11 cellular contexts compared by ENCODE assay signal in genomic region chr7:2785071-2785500, GRCh38. TPM values are rescaled to one million over a fixed set of nuclear protein-coding genes. Genes with fewer than 3 reads are reported as not detected.
DNase-seq lines count a peak whose midpoint lies in the region; ATAC-seq and TF ChIP-seq lines count a peak whose summit lies in the region.
"Had no signal": no experiment of that assay in that cellular context is flagged by ENCODE, and none has a peak within 500 bp of the region (broad histone marks: within the 10 kb centered on the region; RNA-seq: fewer than 3 reads in every experiment).

No MANE protein-coding gene starts in this region.

- H3K27ac Mint-ChIP-seq in activated CD8-positive, alpha-beta memory T cell treated with anti-CD3 and anti-CD28 coated beads, Interleukin-2, amount 10 ng/mL, durations not matched to agents 7 days and 5 days: no peak overlapping the region

- no peaks in the 10 kb centered on the region for H3K9me3 Mint-ChIP-seq in activated CD8-positive, alpha-beta memory T cell treated with anti-CD3 and anti-CD28 coated beads, Interleukin-2, amount 10 ng/mL, durations not matched to agents 7 days and 5 days (ENCODE audit: low read depth)

- H3K36me3 ChIP-seq in SJCRH30 (0 out of 2 replicates have a peak, but pooled peaks cover 4% of the 10 kb centered on the region), kidney epithelial cell (ENCODE audit: control insufficient read depth, insufficient read depth, low read length) (peaks cover 1% of the 10 kb centered on the region), mucosa of descending colon (ENCODE audit: low read depth) (no peaks in the 10 kb centered on the region)

- CTCF ChIA-PET in GM10248 (lab: Yijun Ruan, JAX): interaction anchor here (0.6 to 2.3 kb wide), 5 partner anchors 10 to 114 kb away, joined by 3 to 8 read pairs (median 3); no protein-coding TSS in a partner anchor
- CTCF ChIA-PET in activated CD8-positive, alpha-beta memory T cell treated with anti-CD3 and anti-CD28 coated beads, Interleukin-2, amount 10 ng/mL, durations not matched to agents 7 days and 5 days (lab: Charles Lee): no interaction called here

- peak overlapping the region; percentile 53 for H3K27ac ChIP-seq in SJCRH30

- no peak overlapping the region for H3K4me3 Mint-ChIP-seq in activated CD8-positive, alpha-beta memory T cell treated with anti-CD3 and anti-CD28 coated beads, Interleukin-2, amount 10 ng/mL, durations not matched to agents 7 days and 5 days

- H3K27me3 ChIP-seq in SJCRH30: no peaks in the 10 kb centered on the region
- H3K27me3 ChIP-seq in kidney epithelial cell (ENCODE audit: control insufficient read depth, insufficient read depth, low read length): no peaks in the 10 kb centered on the region

- H3K4me3 ChIP-seq in SJCRH30: no peak overlapping the region
- H3K4me3 ChIP-seq in kidney epithelial cell (ENCODE audit: low read depth, low read length): no peak overlapping the region
- H3K4me3 ChIP-seq in mucosa of descending colon: no peak overlapping the region

- intact Hi-C loops in mucosa of descending colon (cut with DNase I, micrococcal nuclease): no loop called here

- peaks cover 5% of the 10 kb centered on the region for H3K36me3 Mint-ChIP-seq in activated CD8-positive, alpha-beta memory T cell treated with anti-CD3 and anti-CD28 coated beads, Interleukin-2, amount 10 ng/mL, durations not matched to agents 7 days and 5 days

- TF ChIP-seq CTCF in GM10248 (IDR thresholded peaks at IDR 0.05; ENCODE audit: control extremely low read depth, extremely low read depth, low read depth, missing control alignments) (no peak), kidney epithelial cell (IDR thresholded peaks at IDR 0.05; ENCODE audit: insufficient read depth, low read length, poor library complexity, severe bottlenecking) (no peak), mucosa of descending colon (IDR thresholded peaks at IDR 0.05) (no peak)

- H3K4me1 ChIP-seq in SJCRH30 (peaks cover 10% of the 10 kb centered on the region), mucosa of descending colon (ENCODE audit: low read depth) (no peaks in the 10 kb centered on the region)

- ATAC-seq in HG02610 (IDR thresholded peaks at IDR 0.05; ENCODE audit: unreplicated experiment) (peak; percentile 89), mucosa of descending colon (no peak)
- no peak for ATAC-seq in activated CD8-positive, alpha-beta memory T cell treated with anti-CD3 and anti-CD28 coated beads, Interleukin-2, amount 10 ng/mL, durations not matched to agents 7 days and 5 days

- DNase-seq in GM10248 (ENCODE audit: extremely low spot score) (peak; percentile 61), SJCRH30 (peak; percentile 34 to 62), kidney epithelial cell (ENCODE audit: low read depth) (peak; percentile 95), retina (no peak), mucosa of descending colon (no peak), T1000 (lab: John Stamatoyannopoulos, UW) (no peak)
- DNase-seq in activated CD8-positive, alpha-beta memory T cell treated with anti-CD3 and anti-CD28 coated beads, Interleukin-2, amount 10 ng/mL, durations not matched to agents 7 days and 5 days: no peak
- DNase-seq: DND-41; glutamatergic neuron; stimulated activated CD4-positive, alpha-beta T cell treated with anti-CD3 and anti-CD28 coated beads, Interleukin-12 subunit alpha, Interleukin-12 subunit beta, amount 100 ng/mL, for 4 hours had no signal

- H3K4me1 Mint-ChIP-seq in activated CD8-positive, alpha-beta memory T cell treated with anti-CD3 and anti-CD28 coated beads, Interleukin-2, amount 10 ng/mL, durations not matched to agents 7 days and 5 days: peaks cover 15% of the 10 kb centered on the region

- H3K27me3 Mint-ChIP-seq in activated CD8-positive, alpha-beta memory T cell treated with anti-CD3 and anti-CD28 coated beads, Interleukin-2, amount 10 ng/mL, durations not matched to agents 7 days and 5 days: no peaks in the 10 kb centered on the region

- 0 out of 2 replicates have a peak, but pooled peaks cover 2% of the 10 kb centered on the region for H3K9me3 ChIP-seq in SJCRH30 (replicated peaks)
- H3K9me3 ChIP-seq in mucosa of descending colon: no peaks in the 10 kb centered on the region

- POLR2A ChIA-PET in GM10248 (lab: Yijun Ruan, JAX): no interaction called here

RNA-seq across cellular contexts. Expression of gene GNA12, which starts 59.0 kb away (rescaled TPM):
- total RNA-seq in SJCRH30 (2014; rRNA removed; shearing (Covaris generic)): 18.1 and 19.3 TPM in 2 replicates
- total RNA-seq in kidney epithelial cell (40.7 and 50.5 TPM in 2 replicates), mucosa of descending colon (10 to 100 TPM; 21.7 to 57.7 (median 25.7) TPM)
- total RNA-seq in activated CD8-positive, alpha-beta memory T cell treated with anti-CD3 and anti-CD28 coated beads, Interleukin-2, amount 10 ng/mL, durations not matched to agents 7 days and 5 days: 10 to 100 TPM; 14.4 to 18.6 TPM

Comparison
In these comparisons a context has a peak if more than half of its experiments do, and no peak if none do; other contexts are left out.
1. DNase-seq: peak in GM10248 (single experiment), SJCRH30 (2 of 2) and kidney epithelial cell (single experiment); none in retina (single experiment), activated CD8-positive, alpha-beta memory T cell treated with anti-CD3 and anti-CD28 coated beads, Interleukin-2, amount 10 ng/mL, durations not matched to agents 7 days and 5 days (single experiment), mucosa of descending colon (0 of 3) and T1000 (single experiment).